Comparison of ENCODE assay signal across 24 cellular contexts in the genomic region with DNA sequence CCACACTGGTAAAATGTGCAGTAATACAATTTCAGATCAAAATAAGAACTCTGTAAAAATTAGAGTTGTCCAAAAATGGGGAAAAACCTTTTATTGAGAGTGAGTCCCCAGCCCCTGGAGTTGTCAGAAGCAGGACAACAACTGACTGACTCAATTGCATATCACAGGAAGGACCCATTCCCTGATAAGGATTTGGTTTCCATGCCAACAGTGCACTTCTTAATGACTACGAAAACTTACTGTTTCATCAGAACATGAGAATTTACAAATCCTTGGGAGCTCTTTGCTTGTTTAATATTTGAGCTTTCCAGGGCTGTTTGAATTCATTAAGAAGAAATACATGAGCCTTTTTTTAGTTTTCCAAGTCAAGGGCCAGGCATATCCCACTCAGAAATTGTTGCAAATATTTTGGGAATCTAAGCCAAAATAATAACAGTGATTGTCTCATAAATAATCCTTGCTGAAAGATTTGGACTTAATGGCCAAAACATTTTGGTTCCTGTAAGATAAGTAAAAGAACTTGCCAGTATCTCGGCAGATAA. TPM values are rescaled to one million over a fixed set of nuclear protein-coding genes. Genes with fewer than 3 reads are reported as not detected.
A peak's percentile ranks its signal among the peaks of the same experiment; 100 is the strongest.
DNase-seq lines count a peak whose midpoint lies in the region; ATAC-seq, FAIRE-seq and TF ChIP-seq lines count a peak whose summit lies in the region.
"Had no signal": no experiment of that assay in that cellular context is flagged by ENCODE, and none has a peak within 500 bp of the region (broad histone marks: within the 10 kb centered on the region; RNA-seq: fewer than 3 reads in every experiment).

No MANE protein-coding gene starts in this region.

- intact Hi-C loops in Right ventricle myocardium inferior (cut with DNase I), result no loop called here
- intact Hi-C loops in left cardiac atrium (cut with DNase I), result no loop called here
- intact Hi-C loops in sciatic nerve (cut with DNase I), result no loop called here

- H3K36me3 ChIP-seq in right atrium auricular region, result no peaks in the 10 kb centered on the region
- no peaks in the 10 kb centered on the region for H3K36me3 ChIP-seq in astrocyte (ENCODE audit: insufficient read depth, low read length)
- H3K36me3 ChIP-seq: SJSA1 had no signal

- H3K4me3 Mint-ChIP-seq in astrocyte (ENCODE audit: unreplicated experiment) (no peak overlapping the region), osteocyte (ENCODE audit: unreplicated experiment) (no peak overlapping the region)
- H3K4me3 Mint-ChIP-seq: B cell had no signal

- H3K4me1 ChIP-seq in right atrium auricular region, result peaks cover 0 to 11% of the 10 kb centered on the region in 2 donors
- no peaks in the 10 kb centered on the region for H3K4me1 ChIP-seq in astrocyte (ENCODE audit: insufficient read depth, low read length)
- H3K4me1 ChIP-seq: SJSA1 had no signal

- H3K27me3 Mint-ChIP-seq in astrocyte (ENCODE audit: low read depth, unreplicated experiment) (no peaks in the 10 kb centered on the region), osteocyte (ENCODE audit: unreplicated experiment) (peaks cover 52% of the 10 kb centered on the region)
- H3K27me3 Mint-ChIP-seq: B cell had no signal

- H3K27me3 ChIP-seq in right atrium auricular region (no peaks in the 10 kb centered on the region), astrocyte (ENCODE audit: insufficient read depth, low read length) (no peaks in the 10 kb centered on the region)
- H3K27me3 ChIP-seq: SJSA1 had no signal

- H3K79me2 ChIP-seq in astrocyte (ENCODE audit: insufficient read depth, low read length), result no peaks in the 10 kb centered on the region

- TF ChIP-seq CTCF in right atrium auricular region (IDR thresholded peaks at IDR 0.05), result no peak
- no peak for TF ChIP-seq CTCF in astrocyte (IDR thresholded peaks at IDR 0.05; ENCODE audit: insufficient read depth, low read depth, low read length)
- no peak for TF ChIP-seq CTCF in osteocyte (IDR thresholded peaks at IDR 0.05)

- H3K27ac Mint-ChIP-seq in astrocyte (ENCODE audit: unreplicated experiment) (no peak overlapping the region), osteocyte (ENCODE audit: unreplicated experiment) (no peak overlapping the region)
- H3K27ac Mint-ChIP-seq: B cell had no signal

- FAIRE-seq in astrocyte (lab: Jason Lieb, UNC), result no peak
- FAIRE-seq: GM12892, GM19239 had no signal

- H3K4me1 Mint-ChIP-seq in astrocyte (ENCODE audit: low read depth, unreplicated experiment), result no peaks in the 10 kb centered on the region
- H3K4me1 Mint-ChIP-seq in osteocyte (ENCODE audit: unreplicated experiment), result no peaks in the 10 kb centered on the region
- H3K4me1 Mint-ChIP-seq: B cell had no signal

- no peak overlapping the region for H3K4me2 ChIP-seq in astrocyte (ENCODE audit: low read length)

- H3K9ac ChIP-seq in astrocyte (ENCODE audit: low read length), result no peak overlapping the region

- H3K36me3 Mint-ChIP-seq in astrocyte (ENCODE audit: low read depth, unreplicated experiment) (no peaks in the 10 kb centered on the region), osteocyte (ENCODE audit: unreplicated experiment) (no peaks in the 10 kb centered on the region)

- no peaks in the 10 kb centered on the region for H3K9me3 ChIP-seq in right atrium auricular region
- no peaks in the 10 kb centered on the region for H3K9me3 ChIP-seq in astrocyte (ENCODE audit: insufficient read depth, low read depth, low read length)
- H3K9me3 ChIP-seq: SJSA1 had no signal

- DNase-seq in Right ventricle myocardium inferior (ENCODE audit: missing footprints) (no peak), right atrium auricular region (ENCODE audit: low spot score) (no peak), astrocyte (ENCODE audit: low read depth) (peak; percentile 53), left cardiac atrium (no peak), sciatic nerve (ENCODE audit: low spot score) (no peak), NCI-H1105 (lab: John Stamatoyannopoulos, UW) (no peak), osteocyte (ENCODE audit: extremely low spot score, unreplicated experiment) (no peak), LoVo (ENCODE audit: low spot score) (no peak)
- DNase-seq: DMS153; DND-41; Karpas-422; NCI-H1092 treated with DMSO at 0.1 percent for 48 hours; NCI-H1436 treated with DMSO at 0.1 percent for 48 hours; NCI-H187 treated with DMSO at 0.1 percent for 48 hours; NCI-H446 treated with DMSO at 0.1 percent for 48 hours; NCI-H526; NK-92 treated with Interleukin-12 subunit alpha and Interleukin-12 subunit beta, amount 100 ng/mL, for 24 hours had no signal

- H3K27ac ChIP-seq in right atrium auricular region (no peak overlapping the region), astrocyte (ENCODE audit: low read depth, low read length) (no peak overlapping the region)
- H3K27ac ChIP-seq: 22Rv1, HL-60, SJSA1 had no signal

- ATAC-seq in Right ventricle myocardium inferior, result peak; percentile 80
- peak; percentile 44 to 64 for ATAC-seq in left cardiac atrium
- peak; percentile 30 for ATAC-seq in sciatic nerve
- ATAC-seq: Panc1 had no signal

- H3K9me3 Mint-ChIP-seq in astrocyte (ENCODE audit: unreplicated experiment), result peaks cover 9% of the 10 kb centered on the region
- peaks cover 8% of the 10 kb centered on the region for H3K9me3 Mint-ChIP-seq in osteocyte (ENCODE audit: unreplicated experiment)

- H3K4me3 ChIP-seq in right atrium auricular region, result no peak overlapping the region
- no peak overlapping the region for H3K4me3 ChIP-seq in astrocyte (ENCODE audit: insufficient read depth, low read depth, low read length)
- H3K4me3 ChIP-seq: SJSA1 had no signal

- no peak overlapping the region for H2AFZ ChIP-seq in astrocyte (ENCODE audit: low read depth, low read length)

- H4K20me1 ChIP-seq in astrocyte (ENCODE audit: insufficient read depth, low read length), result no peaks in the 10 kb centered on the region

RNA-seq across cellular contexts. Expression of a gene that starts 27.2 kb away (rescaled TPM):
- total RNA-seq in Right ventricle myocardium inferior (1.6 TPM), right atrium auricular region (1 to 10 TPM in 1 of 2 donors, under 1 TPM in 1; 0.67 to 1.0 TPM), astrocyte (2.6 and 5.6 TPM in 2 replicates), left cardiac atrium (1 to 10 TPM; 1.4 to 1.5 TPM), sciatic nerve (6.1 TPM), osteocyte (0.46 and 0.47 TPM in 2 replicates)
- total RNA-seq: B cell had no signal

Comparison
In these comparisons a context has a peak if more than half of its experiments do, and no peak if none do; other contexts are left out.
1. ATAC-seq: peak in every context shown above with its lines; median percentile 80 in Right ventricle myocardium inferior; 54 in left cardiac atrium; 30 in sciatic nerve.